Comparison of ENCODE assay signal across 15 cellular contexts in the genomic region with DNA sequence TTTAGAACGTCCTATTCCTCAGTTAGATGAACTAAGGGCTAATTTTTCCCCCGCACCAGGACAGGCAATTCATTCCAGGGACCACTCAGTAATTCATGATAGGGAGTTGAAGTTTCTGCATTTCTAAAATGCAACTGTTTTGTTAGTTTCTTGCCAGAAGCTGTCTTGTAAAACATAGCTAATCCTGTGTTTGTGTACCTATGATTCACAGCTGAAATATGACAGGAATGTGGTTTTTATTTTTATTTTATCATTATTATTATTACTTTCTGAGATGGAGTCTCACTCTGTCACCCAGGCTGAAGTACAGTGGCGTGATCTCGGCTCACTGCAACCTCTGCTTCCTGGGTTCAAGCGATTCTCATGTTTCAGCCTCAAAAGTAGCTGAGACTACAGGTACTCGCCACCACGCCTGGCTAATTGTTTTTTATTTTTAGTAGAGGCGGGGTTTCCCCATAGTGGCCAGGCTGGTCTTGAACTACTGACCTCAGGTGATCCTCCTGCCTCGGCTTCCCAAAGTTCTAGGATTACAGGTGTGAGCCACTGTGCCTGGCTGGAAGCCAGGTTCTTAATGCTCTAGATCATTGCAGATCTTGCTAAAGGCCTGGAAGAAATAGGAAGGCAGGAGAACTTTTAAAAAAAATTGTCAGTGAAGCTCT.
DNase-seq lines count a peak whose midpoint lies in the region; FAIRE-seq and TF ChIP-seq lines count a peak whose summit lies in the region.
"Had no signal": no experiment of that assay in that cellular context is flagged by ENCODE, and none has a peak within 500 bp of the region (broad histone marks: within the 10 kb centered on the region; RNA-seq: fewer than 3 reads in every experiment).

No MANE protein-coding gene starts in this region.

- H3K9me2 ChIP-seq in PC-9 (ENCODE audit: insufficient read depth) = no peaks in the 10 kb centered on the region

- peak overlapping the region; percentile 82 for H3K9ac ChIP-seq in endothelial cell of umbilical vein (replicated peaks; ENCODE audit: extremely low read depth, insufficient read depth, low read length)

- peaks cover 25% of the 10 kb centered on the region for H3K4me1 ChIP-seq in PC-9 (replicated peaks; ENCODE audit: insufficient read depth)
- H3K4me1 ChIP-seq in endothelial cell of umbilical vein (ENCODE audit: control insufficient read depth, extremely low read depth, insufficient read depth, low read length) = peaks cover 15% of the 10 kb centered on the region
- H3K4me1 ChIP-seq in osteoblast (ENCODE audit: insufficient read depth, low read length) = peaks cover 8% of the 10 kb centered on the region
- H3K4me1 ChIP-seq: left lung had no signal

- no peaks in the 10 kb centered on the region for H3K9me1 ChIP-seq in endothelial cell of umbilical vein (replicated peaks; ENCODE audit: control insufficient read depth, extremely low read depth, insufficient read depth, low read length)

- H3K9me3 ChIP-seq in PC-9 (ENCODE audit: insufficient read depth, low read depth) = no peaks in the 10 kb centered on the region
- no peaks in the 10 kb centered on the region for H3K9me3 ChIP-seq in endothelial cell of umbilical vein (replicated peaks; ENCODE audit: control insufficient read depth, insufficient read depth, low read length)
- no peaks in the 10 kb centered on the region for H3K9me3 ChIP-seq in osteoblast (ENCODE audit: low read depth, low read length)
- H3K9me3 ChIP-seq: heart left ventricle, left lung had no signal

- intact Hi-C loops in PC-9 (cut with micrococcal nuclease; ENCODE audit: unreplicated experiment) (no loop called here), endothelial cell of umbilical vein (cut with micrococcal nuclease) (loop anchor here (5.0 kb wide), 1 partner anchor 194 kb away; no protein-coding TSS in a partner anchor)

- TF ChIP-seq CTCF in PC-9 (conservative IDR thresholded peaks at IDR 0.05) (no peak), endothelial cell of umbilical vein (IDR thresholded peaks at IDR 0.05; ENCODE audit: extremely low read depth in 1 of 2, insufficient read depth in 1 of 2, low read depth in 1 of 2, low read length in 2 of 2) (no peak), osteoblast (IDR thresholded peaks at IDR 0.05; ENCODE audit: extremely low read depth, low read depth, low read length) (no peak), GM20000 (IDR thresholded peaks at IDR 0.05; ENCODE audit: extremely low read depth, missing control alignments) (no peak)

- CTCF ChIA-PET in PC-9 (lab: Charles Lee) = no interaction called here
- CTCF ChIA-PET in endothelial cell of umbilical vein (lab: Charles Lee) = interaction anchor here (1.0 to 1.8 kb wide), 8 partner anchors 8 to 280 kb away, joined by 3 to 11 read pairs (median 4); no protein-coding TSS in a partner anchor

- H3K79me2 ChIP-seq in PC-9 (ENCODE audit: low read depth) (no peaks in the 10 kb centered on the region), endothelial cell of umbilical vein (ENCODE audit: control insufficient read depth, insufficient read depth, low read length) (no peaks in the 10 kb centered on the region), osteoblast (ENCODE audit: insufficient read depth, low read length) (no peaks in the 10 kb centered on the region)

- H3K27me3 ChIP-seq in PC-9 (ENCODE audit: insufficient read depth, low read depth) (peaks cover 40% of the 10 kb centered on the region), endothelial cell of umbilical vein (ENCODE audit: control insufficient read depth in 2 of 2, insufficient read depth in 2 of 2, low read length in 2 of 2) (peaks cover 11 to 15% of the 10 kb centered on the region in 2 experiments), osteoblast (ENCODE audit: insufficient read depth, low read length) (peaks cover 49% of the 10 kb centered on the region)

- dilution Hi-C loops in endothelial cell of umbilical vein (cut with MboI; ENCODE audit: extremely low pct_ligation_motif_present, low sequenced_read_pairs) = no loop called here

- FAIRE-seq in endothelial cell of umbilical vein (lab: Jason Lieb, UNC) = peak; percentile 90
- FAIRE-seq: HepG2 had no signal

- H3K4me3 ChIP-seq in PC-9 (peak overlapping the region; percentile 8; the same call in 1 of the 2 replicates), endothelial cell of umbilical vein (replicated peaks in 1 of 3; ENCODE audit: insufficient read depth in 1 of 3, low read depth in 1 of 3, low read length in 3 of 3) (peak overlapping the region in 1 of 3 experiments; percentile 1), osteoblast (ENCODE audit: insufficient read depth, low read length) (no peak overlapping the region)
- H3K4me3 ChIP-seq: heart left ventricle, left lung had no signal

- H3K27ac ChIP-seq in PC-9 = 0 out of 2 replicates have a peak overlapping the region, but pooled peaks have one; percentile 16
- peak overlapping the region; percentile 76 for H3K27ac ChIP-seq in endothelial cell of umbilical vein (ENCODE audit: insufficient read depth, low read depth, low read length)
- no peak overlapping the region for H3K27ac ChIP-seq in osteoblast (ENCODE audit: low read depth, low read length)
- H3K27ac ChIP-seq: heart left ventricle, left lung had no signal

- no peaks in the 10 kb centered on the region for H4K20me1 ChIP-seq in PC-9 (ENCODE audit: insufficient read depth)
- no peaks in the 10 kb centered on the region for H4K20me1 ChIP-seq in endothelial cell of umbilical vein (replicated peaks; ENCODE audit: control insufficient read depth, extremely low read depth, insufficient read depth, low read length)
- H4K20me1 ChIP-seq in osteoblast (ENCODE audit: insufficient read depth, low read length) = no peaks in the 10 kb centered on the region

- peaks cover 13% of the 10 kb centered on the region for H3F3A ChIP-seq in PC-9 (ENCODE audit: insufficient read depth, low read depth)

- H3K36me3 ChIP-seq in PC-9 (ENCODE audit: low read depth) = no peaks in the 10 kb centered on the region
- no peaks in the 10 kb centered on the region for H3K36me3 ChIP-seq in endothelial cell of umbilical vein (ENCODE audit: control insufficient read depth in 2 of 2, extremely low read depth in 1 of 2, insufficient read depth in 2 of 2, low read length in 2 of 2)
- no peaks in the 10 kb centered on the region for H3K36me3 ChIP-seq in osteoblast (ENCODE audit: insufficient read depth, low read length)
- H3K36me3 ChIP-seq: heart left ventricle, left lung had no signal

- no peak overlapping the region for H2AFZ ChIP-seq in PC-9
- H2AFZ ChIP-seq in endothelial cell of umbilical vein (ENCODE audit: low read depth, low read length) = peak overlapping the region; percentile 49
- no peak overlapping the region for H2AFZ ChIP-seq in osteoblast (ENCODE audit: low read length)

- POLR2A ChIA-PET in PC-9 (lab: Charles Lee; ENCODE audit: unreplicated experiment) = interaction anchor here (0.6 kb wide), 1 partner anchor 365 kb away, joined by 3 read pairs; no protein-coding TSS in a partner anchor
- POLR2A ChIA-PET in endothelial cell of umbilical vein (lab: Charles Lee) = no interaction called here

- DNase-seq in GM03348 (ENCODE audit: low spot score) = peak; percentile 51
- peak; percentile 64 to 78 for DNase-seq in PC-9
- peak; percentile 51 for DNase-seq in endothelial cell of umbilical vein (ENCODE audit: low read depth, low spot score)
- DNase-seq in osteoblast (ENCODE audit: insufficient read length, low spot score, missing footprints) = peak; percentile 29
- DNase-seq in GM20000 (ENCODE audit: low spot score) = no peak
- DNase-seq in Ammon's horn (ENCODE audit: low spot score) = no peak
- DNase-seq in activated CD4-positive, alpha-beta T cell treated with anti-CD3 and anti-CD28 coated beads for 4 hours = no peak
- no peak for DNase-seq in NCI-H69 (lab: John Stamatoyannopoulos, UW)
- DNase-seq: activated B cell treated with CpG ODN at 0.5 μM for 24 hours; activated CD8-positive, alpha-beta memory T cell treated with anti-CD3 and anti-CD28 coated beads, Interleukin-2, amount 50 U/mL, for 4 hours; CD4-positive, CD25-positive, alpha-beta regulatory T cell; left lung; NCI-H1694 treated with DMSO at 0.1 percent for 48 hours had no signal

- H3K4me2 ChIP-seq in PC-9 = peak overlapping the region; percentile 62
- H3K4me2 ChIP-seq in endothelial cell of umbilical vein (ENCODE audit: insufficient read depth, low read length) = peak overlapping the region; percentile 86
- no peak overlapping the region for H3K4me2 ChIP-seq in osteoblast (ENCODE audit: insufficient read depth, low read length)

- BruUV-seq in PC-9 (replicated peaks; lab: Mats Ljungman, UMichigan) (no TSS peak), endothelial cell of umbilical vein (replicated peaks; lab: Mats Ljungman, UMichigan) (no TSS peak)

- no peak for TF ChIP-seq POLR2A in endothelial cell of umbilical vein (IDR thresholded peaks at IDR 0.05; ENCODE audit: low read depth, low read length)

TF ChIP-seq in endothelial cell of umbilical vein, 7 proteins besides CTCF, POLR2A, EP300 and RAD21:
- TF ChIP-seq EZH2 (IDR thresholded peaks at IDR 0.05; ENCODE audit: borderline replicate concordance, low read depth, low read length, severe bottlenecking) (no peak), FOS (IDR thresholded peaks at IDR 0.05; ENCODE audit: borderline replicate concordance, insufficient read depth, low read length) (peak; percentile 64), MYC (IDR thresholded peaks at IDR 0.05; ENCODE audit: low read depth, low read length) (no peak), JUN (IDR thresholded peaks at IDR 0.05; ENCODE audit: borderline replicate concordance, insufficient read depth, insufficient read length, low read depth) (peak; percentile 60)
- TF ChIP-seq, protein P1, sequence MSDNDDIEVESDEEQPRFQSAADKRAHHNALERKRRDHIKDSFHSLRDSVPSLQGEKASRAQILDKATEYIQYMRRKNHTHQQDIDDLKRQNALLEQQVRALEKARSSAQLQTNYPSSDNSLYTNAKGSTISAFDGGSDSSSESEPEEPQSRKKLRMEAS (IDR thresholded peaks at IDR 0.05; ENCODE audit: insufficient read depth, insufficient read length) = no peak

Comparison
In these comparisons a context has a peak if more than half of its experiments do, and no peak if none do; other contexts are left out.
1. DNase-seq: peak in GM03348 (single experiment), PC-9 (2 of 2), endothelial cell of umbilical vein (single experiment) and osteoblast (single experiment); none in GM20000 (single experiment), Ammon's horn (single experiment), activated CD4-positive, alpha-beta T cell treated with anti-CD3 and anti-CD28 coated beads for 4 hours (0 of 2) and NCI-H69 (single experiment).